In genomic region chr6:5866547-5867051, GRCh38 we compare ENCODE assay signal across 8 cellular contexts.
DNase-seq lines count a peak whose midpoint lies in the region; ATAC-seq and TF ChIP-seq lines count a peak whose summit lies in the region.

No MANE protein-coding gene starts in this region.

- no peak for TF ChIP-seq CTCF in BJ (IDR thresholded peaks at IDR 0.05; ENCODE audit: insufficient read depth, low read depth, low read length)
- no peak for TF ChIP-seq CTCF in WI38 (IDR thresholded peaks at IDR 0.05; ENCODE audit: low read depth, low read length)
- no peak for TF ChIP-seq CTCF in suprapubic skin (IDR thresholded peaks at IDR 0.05)

- TF ChIP-seq EP300 in suprapubic skin (IDR thresholded peaks at IDR 0.05) = no peak

- peak; percentile 4 for DNase-seq in BJ (ENCODE audit: low read depth)
- DNase-seq in LHCN-M2 (ENCODE audit: low read depth) = peak; percentile 83
- DNase-seq in inferior parietal cortex (ENCODE audit: extremely low spot score) = peak; percentile 47
- no peak for DNase-seq in suprapubic skin (ENCODE audit: low spot score in 2 of 2)
- no peak for DNase-seq in hypothalamus (lab: John Stamatoyannopoulos, UW)

- H3K27ac ChIP-seq in suprapubic skin = no peak overlapping the region

- no peaks in the 10 kb centered on the region for H3K4me1 ChIP-seq in suprapubic skin

- 35% methylated on average over 4 of the region's 4 CpGs for WGBS in suprapubic skin

- CTCF ChIA-PET in BJ (lab: Yijun Ruan, JAX) = no interaction called here

- H3K4me3 ChIP-seq in BJ (ENCODE audit: low read depth, low read length) (no peak overlapping the region), WI38 (ENCODE audit: low read depth, low read length) (peak overlapping the region; percentile 45), suprapubic skin (peak overlapping the region; percentile 19)

- H3K36me3 ChIP-seq in BJ (ENCODE audit: control insufficient read depth, insufficient read depth, low read length) (no peaks in the 10 kb centered on the region), suprapubic skin (no peaks in the 10 kb centered on the region)

- POLR2A ChIA-PET in BJ (lab: Charles Lee) = no interaction called here

- TF ChIP-seq POLR2A in suprapubic skin (IDR thresholded peaks at IDR 0.05) = no peak

- H3K27me3 ChIP-seq in BJ (ENCODE audit: control insufficient read depth, insufficient read depth, low read length) (no peaks in the 10 kb centered on the region), suprapubic skin (no peaks in the 10 kb centered on the region)

- peaks cover 4% of the 10 kb centered on the region for H3K9me3 ChIP-seq in suprapubic skin

- no peak for ATAC-seq in GM19395 (IDR thresholded peaks at IDR 0.05; ENCODE audit: unreplicated experiment)
- ATAC-seq in HG03354 (IDR thresholded peaks at IDR 0.05; ENCODE audit: poor library complexity, severe bottlenecking, unreplicated experiment) = no peak

Comparison
In these comparisons a context has a peak if more than half of its experiments do, and no peak if none do; other contexts are left out.
1. DNase-seq: peak in BJ (single experiment), LHCN-M2 (single experiment) and inferior parietal cortex (single experiment); none in suprapubic skin (0 of 2) and hypothalamus (0 of 51).